Comparison of ENCODE assay signal across 9 cellular contexts in the genomic region with DNA sequence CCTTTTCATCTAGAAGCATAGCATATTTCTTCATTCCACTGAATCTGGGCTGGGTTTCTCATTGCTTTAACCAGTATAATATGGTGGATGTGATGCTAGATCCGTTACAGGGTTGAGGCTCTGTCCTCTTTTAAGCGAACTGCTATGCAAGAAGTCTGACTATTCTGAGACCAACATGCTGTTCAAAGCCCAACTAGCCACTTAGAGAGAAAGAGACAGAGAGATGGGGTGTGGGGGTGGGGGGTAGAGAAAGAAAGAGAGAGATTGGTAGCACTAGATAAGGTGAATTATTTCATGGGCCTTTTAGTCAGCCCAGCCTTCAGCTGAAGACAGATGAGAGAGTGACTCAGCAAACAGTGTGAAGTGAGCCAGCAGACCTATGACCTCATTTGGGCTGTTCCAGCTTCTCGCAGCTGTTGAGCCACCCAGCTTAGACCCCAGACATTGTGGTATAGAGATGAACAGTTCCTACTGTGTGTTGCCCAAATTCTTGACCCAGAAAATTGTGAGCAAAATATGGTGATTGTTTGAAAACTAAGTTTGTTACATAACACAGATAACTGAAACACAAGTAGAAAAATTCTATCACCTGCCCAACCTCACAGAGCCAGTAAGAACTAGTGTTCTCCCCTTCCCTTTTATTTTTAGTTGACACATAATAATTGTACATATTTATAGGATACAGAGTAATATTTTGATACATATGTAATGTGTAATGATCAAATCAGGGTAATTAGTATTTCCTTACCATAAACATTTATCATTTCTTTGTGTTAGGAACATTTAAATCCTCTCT. TPM values are rescaled to one million over a fixed set of nuclear protein-coding genes. Genes with fewer than 3 reads are reported as not detected.
A peak's percentile ranks its signal among the peaks of the same experiment; 100 is the strongest.
DNase-seq lines count a peak whose midpoint lies in the region; ATAC-seq, FAIRE-seq and TF ChIP-seq lines count a peak whose summit lies in the region.
"Had no signal": no experiment of that assay in that cellular context is flagged by ENCODE, and none has a peak within 500 bp of the region (broad histone marks: within the 10 kb centered on the region; RNA-seq: fewer than 3 reads in every experiment).

No MANE protein-coding gene starts in this region.

- peaks cover 2% of the 10 kb centered on the region; the same call in 1 of the 3 replicates for H3K36me3 ChIP-seq in K562 (ENCODE audit: control insufficient read depth, insufficient read depth, low read length)
- H3K36me3 ChIP-seq in kidney epithelial cell (ENCODE audit: control insufficient read depth, insufficient read depth, low read length), result no peaks in the 10 kb centered on the region
- H3K36me3 ChIP-seq in thyroid gland, result no peaks in the 10 kb centered on the region

- WGBS in K562 (ENCODE audit: insufficient coverage, low coverage, missing lambda C conversion rate), result 5% methylated on average over 3 of the region's 3 CpGs
- WGBS in thyroid gland, 2 donors, result 73 to 74% methylated on average over 3 of the region's 3 CpGs

- peaks cover 5% of the 10 kb centered on the region for H3K36me3 Mint-ChIP-seq in activated naive CD8-positive, alpha-beta T cell
- H3K36me3 Mint-ChIP-seq in activated naive CD8-positive, alpha-beta T cell treated with anti-CD3 and anti-CD28 coated beads for 36 hours, result peaks cover 15% of the 10 kb centered on the region

- no peaks in the 10 kb centered on the region for H3K9me1 ChIP-seq in K562 (ENCODE audit: control insufficient read depth, insufficient read depth, low read length)

- intact Hi-C loops in K562 (cut with micrococcal nuclease), result no loop called here
- intact Hi-C loops in thyroid gland (cut with DNase I), result no loop called here

- H3K4me2 ChIP-seq in K562 (ENCODE audit: insufficient read depth, low read length), result peak overlapping the region; percentile 66

- TF ChIP-seq CTCF in K562 (IDR thresholded peaks at IDR 0.05 in 2 of 3, conservative IDR thresholded peaks at IDR 0.05 in 1 of 3; ENCODE audit: insufficient read depth in 2 of 3, low read depth in 1 of 3, low read length in 3 of 3) (no peak), kidney epithelial cell (IDR thresholded peaks at IDR 0.05; ENCODE audit: insufficient read depth, low read length, poor library complexity, severe bottlenecking) (no peak), thyroid gland (IDR thresholded peaks at IDR 0.05) (no peak)

- peak; percentile 99 for FAIRE-seq in K562 (lab: Jason Lieb, UNC)
- FAIRE-seq: frontal cortex had no signal

- no peaks in the 10 kb centered on the region; the same call in 2 of the 3 replicates for H3K79me2 ChIP-seq in K562 (ENCODE audit: control insufficient read depth, insufficient read depth, low read length)

- H3K27me3 Mint-ChIP-seq in activated naive CD8-positive, alpha-beta T cell, result no peaks in the 10 kb centered on the region
- no peaks in the 10 kb centered on the region for H3K27me3 Mint-ChIP-seq in activated naive CD8-positive, alpha-beta T cell treated with anti-CD3 and anti-CD28 coated beads for 36 hours

- no peak for TF ChIP-seq POLR2A in K562 (conservative IDR thresholded peaks at IDR 0.05)
- TF ChIP-seq POLR2A in thyroid gland (IDR thresholded peaks at IDR 0.05), result no peak

- H3K4me1 ChIP-seq in K562 (replicated peaks in 1 of 2; ENCODE audit: control insufficient read depth in 2 of 2, insufficient read depth in 2 of 2, low read length in 2 of 2), result peaks cover 5 to 36% of the 10 kb centered on the region in 2 experiments; a peak in 4 of 5 replicates
- peaks cover 0 to 11% of the 10 kb centered on the region in 2 donors for H3K4me1 ChIP-seq in thyroid gland

- H3K27me3 ChIP-seq in K562 (ENCODE audit: control insufficient read depth in 2 of 2, insufficient read depth in 2 of 2, low read length in 2 of 2) (no peaks in the 10 kb centered on the region), kidney epithelial cell (ENCODE audit: control insufficient read depth, insufficient read depth, low read length) (no peaks in the 10 kb centered on the region), thyroid gland (no peaks in the 10 kb centered on the region)

- H3K4me3 ChIP-seq in K562 (no peak overlapping the region), kidney epithelial cell (ENCODE audit: low read depth, low read length) (no peak overlapping the region), thyroid gland (replicated peaks in 1 of 3) (no peak overlapping the region)

- ATAC-seq in HG02840 (IDR thresholded peaks at IDR 0.05; ENCODE audit: low FRiP score, unreplicated experiment) (peak; percentile 54), K562 (peak; percentile 99)

- H3K9ac ChIP-seq in K562 (ENCODE audit: insufficient read depth in 1 of 2, low read depth in 2 of 2, low read length in 2 of 2), result peak overlapping the region in 1 of 2 experiments; percentile 47; a peak in 2 of 4 replicates

- no TSS peak for BruUV-seq in K562 (replicated peaks; lab: Mats Ljungman, UMichigan)

- no peak for DNase-seq in activated naive CD8-positive, alpha-beta T cell treated with anti-CD3 and anti-CD28 coated beads for 36 hours
- DNase-seq in NCI-H2107 treated with DMSO at 0.1 percent for 48 hours (lab: John Stamatoyannopoulos, UW; ENCODE audit: unreplicated experiment) (peak; percentile 42), K562 (ENCODE audit: extremely low read depth in 1 of 4, low spot score in 3 of 4) (peak; percentile 75 to 94 (median 80)), kidney epithelial cell (ENCODE audit: low read depth) (peak; percentile 68), thyroid gland (peak; percentile 58), NCI-H128 (lab: John Stamatoyannopoulos, UW; ENCODE audit: unreplicated experiment) (no peak)

- 0 out of 4 replicates have a peak, but pooled peaks of 1 of the 2 experiments have one; percentile 9 for TF ChIP-seq RAD21 in K562 (CRISPR knock-in tag; conservative IDR thresholded peaks at IDR 0.05 in 1 of 2, IDR thresholded peaks at IDR 0.05 in 1 of 2)

- CTCF ChIA-PET in K562 (lab: Yijun Ruan, JAX; ENCODE audit: low intra/inter-chr PET ratio), result interaction anchor here (0.7 kb wide), 1 partner anchor 752 kb away, joined by 3 read pairs; no protein-coding TSS in a partner anchor

- H3K27ac ChIP-seq in K562 (ENCODE audit: extremely low read depth, low read depth, low read length) (peak overlapping the region; percentile 89), thyroid gland (peak overlapping the region; percentile 22 to 44 (median 38))

- in situ Hi-C loops in K562 (cut with MboI), result no loop called here

- H3K27ac Mint-ChIP-seq in activated naive CD8-positive, alpha-beta T cell, result peak overlapping the region; percentile 19
- no peak overlapping the region for H3K27ac Mint-ChIP-seq in activated naive CD8-positive, alpha-beta T cell treated with anti-CD3 and anti-CD28 coated beads for 36 hours

- TF ChIP-seq EP300 in K562 (IDR thresholded peaks at IDR 0.05; ENCODE audit: low read length), result peak; percentile 83

- H3K4me1 Mint-ChIP-seq in activated naive CD8-positive, alpha-beta T cell (ENCODE audit: low read depth), result peaks cover 4% of the 10 kb centered on the region
- H3K4me1 Mint-ChIP-seq in activated naive CD8-positive, alpha-beta T cell treated with anti-CD3 and anti-CD28 coated beads for 36 hours, result peaks cover 6% of the 10 kb centered on the region

- H3K4me3 Mint-ChIP-seq in activated naive CD8-positive, alpha-beta T cell, result no peak overlapping the region
- no peak overlapping the region for H3K4me3 Mint-ChIP-seq in activated naive CD8-positive, alpha-beta T cell treated with anti-CD3 and anti-CD28 coated beads for 36 hours

- H2AFZ ChIP-seq in K562 (ENCODE audit: low read depth, low read length), result peak overlapping the region; percentile 70

- no peaks in the 10 kb centered on the region for H4K20me1 ChIP-seq in K562 (replicated peaks; ENCODE audit: control insufficient read depth, insufficient read depth, low read length)

- POLR2A ChIA-PET in K562 (lab: Yijun Ruan, JAX), result interaction anchor here (0.7 to 1.6 kb wide), 3 partner anchors 13 to 210 kb away, joined by 3 to 6 read pairs (median 4); no protein-coding TSS in a partner anchor

- no peaks in the 10 kb centered on the region for H3K9me3 ChIP-seq in K562 (replicated peaks; ENCODE audit: control insufficient read depth, insufficient read depth, low read depth, low read length)
- H3K9me3 ChIP-seq in thyroid gland, result no peaks in the 10 kb centered on the region

- peaks cover 4% of the 10 kb centered on the region for H3K9me3 Mint-ChIP-seq in activated naive CD8-positive, alpha-beta T cell (ENCODE audit: low read depth)
- peaks cover 9% of the 10 kb centered on the region for H3K9me3 Mint-ChIP-seq in activated naive CD8-positive, alpha-beta T cell treated with anti-CD3 and anti-CD28 coated beads for 36 hours

TF ChIP-seq in K562, 482 proteins besides CTCF, POLR2A, EP300 and RAD21 (continues in another document):
- TF ChIP-seq FOSL1 (tag; conservative IDR thresholded peaks at IDR 0.05), result peak; percentile 91

RNA-seq across cellular contexts. Expression of gene PRKACB, which starts 40.7 kb away (rescaled TPM):
- 10 to 100 TPM; 43.2 to 49.7 TPM for total RNA-seq in activated naive CD8-positive, alpha-beta T cell treated with anti-CD3 and anti-CD28 coated beads for 36 hours
- 1.1 and 6.3 TPM in 2 replicates for total RNA-seq in K562 (2011; cell fraction: chromatin; rRNA removed; ENCODE audit: low replicate concordance)
- total RNA-seq in K562 (2011; cell fraction: nucleolus; rRNA removed), result 0.33 and 1.2 TPM in 2 replicates
- 1.2 and 2.2 TPM in 2 replicates for total RNA-seq in K562 (2011; cell fraction: nucleoplasm; rRNA removed)
- 1.6 and 2.1 TPM in 2 replicates for total RNA-seq in K562 (2014; rRNA removed)
- total RNA-seq in K562 (2014; rRNA removed; fragmentation: Illumina TruSeq; extraction: Trizol), result 4.1 and 5.5 TPM in 2 replicates
- total RNA-seq in K562 (2015; rRNA removed; fragmentation: Illumina TruSeq; extraction: Trizol), result 5.0 and 5.2 TPM in 2 replicates
- 4.5 and 5.4 TPM in 2 replicates for total RNA-seq in K562 (2021)
- 0.97 and 2.8 TPM in 2 replicates for polyA plus RNA-seq in K562 (2011; rRNA removed)
- polyA plus RNA-seq in K562 (2011; cell fraction: cytosol; rRNA removed), result 0.37 and 0.52 TPM in 2 replicates
- 0.68 and 0.86 TPM in 2 replicates for polyA plus RNA-seq in K562 (2011; cell fraction: nucleus; rRNA removed)
- 3.5 and 9.0 TPM in 2 replicates for polyA plus RNA-seq in K562 (2012)
- 2.6 and 3.8 TPM in 2 replicates for polyA plus RNA-seq in K562 (2014; fragmentation: Illumina TruSeq; extraction: Trizol)
- polyA plus RNA-seq in K562 (2014; fragmentation: Nextera tagmentation; extraction: Ambion mirVana), result 1 to 10 TPM; 1.1 to 1.5 TPM
- polyA plus RNA-seq in K562 (2014; rRNA removed), result 1.9 and 2.6 TPM in 2 replicates
- 2.4 and 4.0 TPM in 2 replicates for polyA minus RNA-seq in K562 (2011; rRNA and poly(A)+ RNA removed)
- polyA minus RNA-seq in K562 (2011; cell fraction: cytosol; rRNA and poly(A)+ RNA removed), result 0.91 and 1.8 TPM in 2 replicates
- polyA minus RNA-seq in K562 (2011; cell fraction: nucleus; rRNA and poly(A)+ RNA removed), result 1.7 and 2.4 TPM in 2 replicates
- total RNA-seq in kidney epithelial cell, result 11.6 and 13.7 TPM in 2 replicates
- total RNA-seq in thyroid gland, result 10 to 100 TPM; 26.7 to 35.6 (median 33.8) TPM

Comparison
In these comparisons a context has a peak if more than half of its experiments do, and no peak if none do; other contexts are left out.
1. DNase-seq: peak in NCI-H2107 treated with DMSO at 0.1 percent for 48 hours (single experiment), K562 (4 of 4), kidney epithelial cell (single experiment) and thyroid gland (2 of 2); none in activated naive CD8-positive, alpha-beta T cell treated with anti-CD3 and anti-CD28 coated beads for 36 hours (single experiment) and NCI-H128 (single experiment).